2 cellular contexts compared by ENCODE assay signal in the genomic region with DNA sequence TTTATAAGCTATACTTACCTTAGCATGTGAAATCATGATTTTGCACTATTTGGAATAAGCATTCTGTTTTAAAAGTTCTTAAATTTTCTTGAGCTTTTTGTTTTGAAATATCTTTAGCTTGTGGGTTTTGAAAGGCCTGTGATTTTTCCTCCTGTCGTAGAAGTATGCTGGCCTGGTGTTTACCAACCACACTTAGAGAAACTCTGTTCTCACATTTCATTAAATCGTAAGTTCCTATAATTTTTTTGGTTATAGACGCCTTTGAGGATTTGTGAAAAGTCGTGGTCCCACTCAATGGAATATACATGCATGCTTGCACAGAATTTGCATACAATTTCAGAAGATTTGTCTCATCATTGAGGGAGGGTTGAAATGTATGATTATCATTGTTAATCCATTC.
TF ChIP-seq lines count a peak whose summit lies in the region.

No MANE protein-coding gene starts in this region.

TF ChIP-seq in SK-N-SH, 30 proteins besides CTCF, POLR2A, EP300 and RAD21 (continued from another document):
- TF ChIP-seq, protein P1, sequence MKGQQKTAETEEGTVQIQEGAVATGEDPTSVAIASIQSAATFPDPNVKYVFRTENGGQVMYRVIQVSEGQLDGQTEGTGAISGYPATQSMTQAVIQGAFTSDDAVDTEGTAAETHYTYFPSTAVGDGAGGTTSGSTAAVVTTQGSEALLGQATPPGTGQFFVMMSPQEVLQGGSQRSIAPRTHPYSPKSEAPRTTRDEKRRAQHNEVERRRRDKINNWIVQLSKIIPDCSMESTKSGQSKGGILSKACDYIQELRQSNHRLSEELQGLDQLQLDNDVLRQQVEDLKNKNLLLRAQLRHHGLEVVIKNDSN (IDR thresholded peaks at IDR 0.05; ENCODE audit: borderline replicate concordance, low read depth): no peak
- TF ChIP-seq TCF12 (IDR thresholded peaks at IDR 0.05) (no peak; the same call in 1 of the 2 replicates), SMC3 (IDR thresholded peaks at IDR 0.05; ENCODE audit: low read depth, low read length) (no peak), FOSL2 (IDR thresholded peaks at IDR 0.05; ENCODE audit: borderline replicate concordance, low read depth) (no peak), POLR2AphosphoS5 (IDR thresholded peaks at IDR 0.05; ENCODE audit: low read depth, low read length) (no peak), GATA2 (CRISPR knock-in tag; IDR thresholded peaks at IDR 0.05) (no peak), MEF2A (IDR thresholded peaks at IDR 0.05; ENCODE audit: borderline replicate concordance, low read depth) (no peak)
- TF ChIP-seq, protein P2, sequence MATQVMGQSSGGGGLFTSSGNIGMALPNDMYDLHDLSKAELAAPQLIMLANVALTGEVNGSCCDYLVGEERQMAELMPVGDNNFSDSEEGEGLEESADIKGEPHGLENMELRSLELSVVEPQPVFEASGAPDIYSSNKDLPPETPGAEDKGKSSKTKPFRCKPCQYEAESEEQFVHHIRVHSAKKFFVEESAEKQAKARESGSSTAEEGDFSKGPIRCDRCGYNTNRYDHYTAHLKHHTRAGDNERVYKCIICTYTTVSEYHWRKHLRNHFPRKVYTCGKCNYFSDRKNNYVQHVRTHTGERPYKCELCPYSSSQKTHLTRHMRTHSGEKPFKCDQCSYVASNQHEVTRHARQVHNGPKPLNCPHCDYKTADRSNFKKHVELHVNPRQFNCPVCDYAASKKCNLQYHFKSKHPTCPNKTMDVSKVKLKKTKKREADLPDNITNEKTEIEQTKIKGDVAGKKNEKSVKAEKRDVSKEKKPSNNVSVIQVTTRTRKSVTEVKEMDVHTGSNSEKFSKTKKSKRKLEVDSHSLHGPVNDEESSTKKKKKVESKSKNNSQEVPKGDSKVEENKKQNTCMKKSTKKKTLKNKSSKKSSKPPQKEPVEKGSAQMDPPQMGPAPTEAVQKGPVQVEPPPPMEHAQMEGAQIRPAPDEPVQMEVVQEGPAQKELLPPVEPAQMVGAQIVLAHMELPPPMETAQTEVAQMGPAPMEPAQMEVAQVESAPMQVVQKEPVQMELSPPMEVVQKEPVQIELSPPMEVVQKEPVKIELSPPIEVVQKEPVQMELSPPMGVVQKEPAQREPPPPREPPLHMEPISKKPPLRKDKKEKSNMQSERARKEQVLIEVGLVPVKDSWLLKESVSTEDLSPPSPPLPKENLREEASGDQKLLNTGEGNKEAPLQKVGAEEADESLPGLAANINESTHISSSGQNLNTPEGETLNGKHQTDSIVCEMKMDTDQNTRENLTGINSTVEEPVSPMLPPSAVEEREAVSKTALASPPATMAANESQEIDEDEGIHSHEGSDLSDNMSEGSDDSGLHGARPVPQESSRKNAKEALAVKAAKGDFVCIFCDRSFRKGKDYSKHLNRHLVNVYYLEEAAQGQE (IDR thresholded peaks at IDR 0.05; ENCODE audit: low read depth, low read length): no peak
- TF ChIP-seq, protein P3, sequence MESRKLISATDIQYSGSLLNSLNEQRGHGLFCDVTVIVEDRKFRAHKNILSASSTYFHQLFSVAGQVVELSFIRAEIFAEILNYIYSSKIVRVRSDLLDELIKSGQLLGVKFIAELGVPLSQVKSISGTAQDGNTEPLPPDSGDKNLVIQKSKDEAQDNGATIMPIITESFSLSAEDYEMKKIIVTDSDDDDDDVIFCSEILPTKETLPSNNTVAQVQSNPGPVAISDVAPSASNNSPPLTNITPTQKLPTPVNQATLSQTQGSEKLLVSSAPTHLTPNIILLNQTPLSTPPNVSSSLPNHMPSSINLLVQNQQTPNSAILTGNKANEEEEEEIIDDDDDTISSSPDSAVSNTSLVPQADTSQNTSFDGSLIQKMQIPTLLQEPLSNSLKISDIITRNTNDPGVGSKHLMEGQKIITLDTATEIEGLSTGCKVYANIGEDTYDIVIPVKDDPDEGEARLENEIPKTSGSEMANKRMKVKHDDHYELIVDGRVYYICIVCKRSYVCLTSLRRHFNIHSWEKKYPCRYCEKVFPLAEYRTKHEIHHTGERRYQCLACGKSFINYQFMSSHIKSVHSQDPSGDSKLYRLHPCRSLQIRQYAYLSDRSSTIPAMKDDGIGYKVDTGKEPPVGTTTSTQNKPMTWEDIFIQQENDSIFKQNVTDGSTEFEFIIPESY (IDR thresholded peaks at IDR 0.05; ENCODE audit: borderline replicate concordance, low read depth): no peak
TF ChIP-seq in SK-N-SH: peak in this region for 0.

TF ChIP-seq in SK-N-SH treated with all-trans-retinoic acid at 6 μM for 48 hours, 23 proteins besides CTCF, POLR2A, EP300 and RAD21 (continued from another document):
- TF ChIP-seq, protein P4, sequence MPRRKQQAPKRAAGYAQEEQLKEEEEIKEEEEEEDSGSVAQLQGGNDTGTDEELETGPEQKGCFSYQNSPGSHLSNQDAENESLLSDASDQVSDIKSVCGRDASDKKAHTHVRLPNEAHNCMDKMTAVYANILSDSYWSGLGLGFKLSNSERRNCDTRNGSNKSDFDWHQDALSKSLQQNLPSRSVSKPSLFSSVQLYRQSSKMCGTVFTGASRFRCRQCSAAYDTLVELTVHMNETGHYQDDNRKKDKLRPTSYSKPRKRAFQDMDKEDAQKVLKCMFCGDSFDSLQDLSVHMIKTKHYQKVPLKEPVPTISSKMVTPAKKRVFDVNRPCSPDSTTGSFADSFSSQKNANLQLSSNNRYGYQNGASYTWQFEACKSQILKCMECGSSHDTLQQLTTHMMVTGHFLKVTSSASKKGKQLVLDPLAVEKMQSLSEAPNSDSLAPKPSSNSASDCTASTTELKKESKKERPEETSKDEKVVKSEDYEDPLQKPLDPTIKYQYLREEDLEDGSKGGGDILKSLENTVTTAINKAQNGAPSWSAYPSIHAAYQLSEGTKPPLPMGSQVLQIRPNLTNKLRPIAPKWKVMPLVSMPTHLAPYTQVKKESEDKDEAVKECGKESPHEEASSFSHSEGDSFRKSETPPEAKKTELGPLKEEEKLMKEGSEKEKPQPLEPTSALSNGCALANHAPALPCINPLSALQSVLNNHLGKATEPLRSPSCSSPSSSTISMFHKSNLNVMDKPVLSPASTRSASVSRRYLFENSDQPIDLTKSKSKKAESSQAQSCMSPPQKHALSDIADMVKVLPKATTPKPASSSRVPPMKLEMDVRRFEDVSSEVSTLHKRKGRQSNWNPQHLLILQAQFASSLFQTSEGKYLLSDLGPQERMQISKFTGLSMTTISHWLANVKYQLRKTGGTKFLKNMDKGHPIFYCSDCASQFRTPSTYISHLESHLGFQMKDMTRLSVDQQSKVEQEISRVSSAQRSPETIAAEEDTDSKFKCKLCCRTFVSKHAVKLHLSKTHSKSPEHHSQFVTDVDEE (CRISPR knock-in tag; IDR thresholded peaks at IDR 0.05): no peak
- TF ChIP-seq, protein P5, sequence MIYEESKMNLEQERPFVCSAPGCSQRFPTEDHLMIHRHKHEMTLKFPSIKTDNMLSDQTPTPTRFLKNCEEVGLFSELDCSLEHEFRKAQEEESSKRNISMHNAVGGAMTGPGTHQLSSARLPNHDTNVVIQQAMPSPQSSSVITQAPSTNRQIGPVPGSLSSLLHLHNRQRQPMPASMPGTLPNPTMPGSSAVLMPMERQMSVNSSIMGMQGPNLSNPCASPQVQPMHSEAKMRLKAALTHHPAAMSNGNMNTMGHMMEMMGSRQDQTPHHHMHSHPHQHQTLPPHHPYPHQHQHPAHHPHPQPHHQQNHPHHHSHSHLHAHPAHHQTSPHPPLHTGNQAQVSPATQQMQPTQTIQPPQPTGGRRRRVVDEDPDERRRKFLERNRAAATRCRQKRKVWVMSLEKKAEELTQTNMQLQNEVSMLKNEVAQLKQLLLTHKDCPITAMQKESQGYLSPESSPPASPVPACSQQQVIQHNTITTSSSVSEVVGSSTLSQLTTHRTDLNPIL (CRISPR knock-in tag; IDR thresholded peaks at IDR 0.05; ENCODE audit: low read depth): no peak
- TF ChIP-seq OSR1 (CRISPR knock-in tag; IDR thresholded peaks at IDR 0.05): no peak
- TF ChIP-seq ARNTL (CRISPR knock-in tag; IDR thresholded peaks at IDR 0.05; ENCODE audit: borderline replicate concordance, low read depth): no peak
- TF ChIP-seq TOX (CRISPR knock-in tag; IDR thresholded peaks at IDR 0.05; ENCODE audit: borderline replicate concordance): no peak
